ENCODE assay signal across 8 cellular contexts in the genomic region with DNA sequence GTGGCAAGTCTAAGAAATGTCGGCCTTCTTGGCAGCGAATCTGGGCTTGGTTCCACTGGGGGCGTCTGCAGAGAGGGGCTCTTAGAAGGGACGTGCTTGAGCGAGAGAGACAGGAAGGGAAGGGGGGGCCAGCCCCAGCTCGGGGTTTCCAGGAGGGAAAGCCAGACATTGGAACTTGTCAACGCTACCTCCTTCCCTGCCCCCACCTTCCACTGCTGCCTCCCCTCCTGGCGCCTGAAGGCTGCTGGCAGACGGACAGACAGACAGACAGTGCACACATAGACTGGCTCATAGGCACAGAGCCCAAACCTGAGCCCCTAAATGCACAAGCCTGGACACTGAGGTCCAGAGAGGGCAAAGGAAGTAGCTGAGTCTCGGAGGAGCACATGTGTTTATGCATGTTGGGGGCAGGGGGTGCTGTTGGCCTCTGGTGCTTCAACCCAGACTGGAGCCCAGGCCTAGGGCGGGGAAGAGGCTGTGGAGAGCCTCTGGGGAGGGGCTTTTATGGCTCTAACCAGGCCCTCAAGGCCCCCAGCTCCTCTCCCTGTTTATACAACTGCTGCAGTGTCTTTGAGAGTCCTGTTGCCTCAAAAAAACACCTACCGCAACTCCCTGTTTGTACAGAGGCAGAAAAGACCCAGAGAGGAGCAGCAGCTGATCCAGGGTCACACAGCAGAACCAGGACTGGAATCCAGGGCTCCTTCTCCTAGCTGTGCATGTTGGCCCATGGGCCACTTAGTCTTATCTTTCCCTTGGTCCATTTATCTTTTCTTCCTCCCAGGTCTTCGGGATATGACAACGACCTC. TPM values are rescaled to one million over a fixed set of nuclear protein-coding genes. Genes with fewer than 3 reads are reported as not detected.
DNase-seq lines count a peak whose midpoint lies in the region; ATAC-seq, FAIRE-seq and TF ChIP-seq lines count a peak whose summit lies in the region.

No MANE protein-coding gene starts in this region.

- no peaks in the 10 kb centered on the region for H3K36me3 ChIP-seq in lower lobe of right lung
- H3K36me3 ChIP-seq in stomach smooth muscle (ENCODE audit: control insufficient read depth in 2 of 2, insufficient read depth in 2 of 2, low read length in 2 of 2) = no peaks in the 10 kb centered on the region

- peak; percentile 27 for TF ChIP-seq CTCF in lower lobe of right lung (IDR thresholded peaks at IDR 0.05)

- H3K27me3 ChIP-seq in lower lobe of right lung (ENCODE audit: low read depth) = no peaks in the 10 kb centered on the region
- no peaks in the 10 kb centered on the region for H3K27me3 ChIP-seq in stomach smooth muscle (ENCODE audit: control insufficient read depth in 1 of 2, insufficient read depth in 2 of 2, low read length in 2 of 2)

- H3K9ac ChIP-seq in stomach smooth muscle (ENCODE audit: low read length in 2 of 2) = peak overlapping the region; percentile 29 to 52

- ATAC-seq in SK-N-SH treated with all-trans-retinoic acid at 6 μM for 48 hours (peak; percentile 26), lower lobe of right lung (no peak), HG03045 (IDR thresholded peaks at IDR 0.05; ENCODE audit: unreplicated experiment) (no peak)

- FAIRE-seq in GM12891 (lab: Jason Lieb, UNC) = no peak

- intact Hi-C loops in lower lobe of right lung (cut with DNase I) = no loop called here

- H3K9me3 ChIP-seq in lower lobe of right lung (no peaks in the 10 kb centered on the region), stomach smooth muscle (ENCODE audit: control insufficient read depth in 2 of 2, low read length in 2 of 2) (no peaks in the 10 kb centered on the region)

- H3K27ac ChIP-seq in angular gyrus (ENCODE audit: low read depth, low read length) = peak overlapping the region; percentile 93
- peak overlapping the region; percentile 67 for H3K27ac ChIP-seq in lower lobe of right lung
- peak overlapping the region; percentile 82 for H3K27ac ChIP-seq in stomach smooth muscle (ENCODE audit: low read length)

- TF ChIP-seq POLR2A in GM12891 (IDR thresholded peaks at IDR 0.05; ENCODE audit: low read depth, low read length) = no peak

- H3K4me1 ChIP-seq in lower lobe of right lung = peaks cover 84% of the 10 kb centered on the region
- H3K4me1 ChIP-seq in stomach smooth muscle (ENCODE audit: control insufficient read depth, insufficient read depth, low read length) = peaks cover 91% of the 10 kb centered on the region

- DNase-seq in NCI-H187 (lab: John Stamatoyannopoulos, UW) = peak; percentile 37 to 73
- DNase-seq in NCI-H187 treated with DMSO at 0.1 percent for 48 hours (lab: John Stamatoyannopoulos, UW) = no peak
- DNase-seq in lower lobe of right lung = no peak
- DNase-seq in GM12891 (ENCODE audit: insufficient read length, low spot score) = no peak

- peak overlapping the region; percentile 28 for H3K4me3 ChIP-seq in lower lobe of right lung
- peak overlapping the region; percentile 60 to 82 for H3K4me3 ChIP-seq in stomach smooth muscle (ENCODE audit: low read length in 2 of 2)

TF ChIP-seq in SK-N-SH treated with all-trans-retinoic acid at 6 μM for 48 hours, 23 proteins besides CTCF, POLR2A, EP300 and RAD21 (continues in another document):
- TF ChIP-seq ZC3H10 (CRISPR knock-in tag; IDR thresholded peaks at IDR 0.05) = no peak
- TF ChIP-seq, protein P1, sequence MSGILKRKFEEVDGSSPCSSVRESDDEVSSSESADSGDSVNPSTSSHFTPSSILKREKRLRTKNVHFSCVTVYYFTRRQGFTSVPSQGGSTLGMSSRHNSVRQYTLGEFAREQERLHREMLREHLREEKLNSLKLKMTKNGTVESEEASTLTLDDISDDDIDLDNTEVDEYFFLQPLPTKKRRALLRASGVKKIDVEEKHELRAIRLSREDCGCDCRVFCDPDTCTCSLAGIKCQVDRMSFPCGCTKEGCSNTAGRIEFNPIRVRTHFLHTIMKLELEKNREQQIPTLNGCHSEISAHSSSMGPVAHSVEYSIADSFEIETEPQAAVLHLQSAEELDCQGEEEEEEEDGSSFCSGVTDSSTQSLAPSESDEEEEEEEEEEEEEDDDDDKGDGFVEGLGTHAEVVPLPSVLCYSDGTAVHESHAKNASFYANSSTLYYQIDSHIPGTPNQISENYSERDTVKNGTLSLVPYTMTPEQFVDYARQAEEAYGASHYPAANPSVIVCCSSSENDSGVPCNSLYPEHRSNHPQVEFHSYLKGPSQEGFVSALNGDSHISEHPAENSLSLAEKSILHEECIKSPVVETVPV (CRISPR knock-in tag; IDR thresholded peaks at IDR 0.05) = no peak
- TF ChIP-seq, protein P2, sequence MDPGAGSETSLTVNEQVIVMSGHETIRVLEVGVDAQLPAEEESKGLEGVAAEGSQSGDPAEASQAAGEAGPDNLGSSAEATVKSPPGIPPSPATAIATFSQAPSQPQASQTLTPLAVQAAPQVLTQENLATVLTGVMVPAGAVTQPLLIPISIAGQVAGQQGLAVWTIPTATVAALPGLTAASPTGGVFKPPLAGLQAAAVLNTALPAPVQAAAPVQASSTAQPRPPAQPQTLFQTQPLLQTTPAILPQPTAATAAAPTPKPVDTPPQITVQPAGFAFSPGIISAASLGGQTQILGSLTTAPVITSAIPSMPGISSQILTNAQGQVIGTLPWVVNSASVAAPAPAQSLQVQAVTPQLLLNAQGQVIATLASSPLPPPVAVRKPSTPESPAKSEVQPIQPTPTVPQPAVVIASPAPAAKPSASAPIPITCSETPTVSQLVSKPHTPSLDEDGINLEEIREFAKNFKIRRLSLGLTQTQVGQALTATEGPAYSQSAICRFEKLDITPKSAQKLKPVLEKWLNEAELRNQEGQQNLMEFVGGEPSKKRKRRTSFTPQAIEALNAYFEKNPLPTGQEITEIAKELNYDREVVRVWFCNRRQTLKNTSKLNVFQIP (CRISPR knock-in tag; IDR thresholded peaks at IDR 0.05; ENCODE audit: borderline replicate concordance, low read depth) = no peak
- no peak for TF ChIP-seq ESRRG (CRISPR knock-in tag; IDR thresholded peaks at IDR 0.05)
- TF ChIP-seq SNAI2 (CRISPR knock-in tag; IDR thresholded peaks at IDR 0.05) = no peak
- no peak for TF ChIP-seq TOX (CRISPR knock-in tag; IDR thresholded peaks at IDR 0.05; ENCODE audit: borderline replicate concordance)

TF ChIP-seq in GM12891, 5 proteins besides CTCF, POLR2A, EP300 and RAD21:
- TF ChIP-seq PAX5 (IDR thresholded peaks at IDR 0.05; ENCODE audit: insufficient read depth, low read length, severe bottlenecking) (no peak), POU2F2 (IDR thresholded peaks at IDR 0.05; ENCODE audit: low read depth, low read length) (no peak), TAF1 (IDR thresholded peaks at IDR 0.05; ENCODE audit: low read depth, low read length) (no peak), SPI1 (IDR thresholded peaks at IDR 0.05; ENCODE audit: low read depth, low read length) (no peak), POLR2AphosphoS5 (IDR thresholded peaks at IDR 0.05; ENCODE audit: low read depth, low read length) (no peak)

RNA-seq across cellular contexts. Expression of a gene that starts 33.1 kb away (rescaled TPM):
- 159 TPM for total RNA-seq in lower lobe of right lung
- 54.8 TPM for polyA plus RNA-seq in GM12891 (2012; ENCODE audit: low read depth, missing spikeins)

Comparison
In these comparisons a context has a peak if more than half of its experiments do, and no peak if none do; other contexts are left out.
1. DNase-seq: peak in NCI-H187 (2 of 2); none in NCI-H187 treated with DMSO at 0.1 percent for 48 hours (single experiment), lower lobe of right lung (single experiment) and GM12891 (single experiment).
2. Peak in every context shown above with its lines, with median percentiles within 50 percentile points of each other: H3K27ac ChIP-seq.